ENCODE assay signal across 8 cellular contexts in the genomic region with DNA sequence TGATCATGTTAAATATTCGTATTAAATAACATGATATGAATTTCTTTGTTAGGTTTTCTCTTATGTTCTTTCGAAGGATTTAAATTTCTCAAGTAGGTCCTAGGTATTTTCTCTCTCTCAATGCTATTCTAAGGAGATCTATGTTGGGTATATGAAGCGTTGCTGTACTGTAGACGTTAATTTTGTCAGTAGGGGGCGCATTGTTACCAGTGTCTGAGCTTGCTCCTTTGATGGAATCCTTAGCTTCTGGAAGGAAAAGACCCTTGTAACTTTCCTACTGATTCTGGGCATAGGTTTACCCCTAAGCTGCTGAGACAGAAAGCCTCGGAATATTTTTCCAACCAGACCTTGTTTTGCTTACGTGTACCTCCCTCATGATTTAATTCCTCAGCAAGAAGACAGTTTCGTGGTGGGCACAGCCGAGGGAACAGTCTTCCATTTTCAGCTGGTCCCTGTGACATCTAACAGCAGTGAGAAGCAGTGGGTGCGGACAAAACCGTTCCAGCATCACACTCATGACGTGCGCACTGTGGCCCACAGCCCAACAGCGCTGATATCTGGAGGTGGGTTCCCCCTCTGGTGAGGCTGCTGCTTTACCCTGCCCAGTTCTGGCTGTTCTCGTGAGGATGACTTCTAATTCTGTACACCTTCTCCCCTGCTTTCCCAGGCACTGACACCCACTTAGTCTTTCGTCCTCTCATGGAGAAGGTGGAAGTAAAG. TPM values are rescaled to one million over a fixed set of nuclear protein-coding genes. Genes with fewer than 3 reads are reported as not detected.
A peak's percentile ranks its signal among the peaks of the same experiment; 100 is the strongest.
DNase-seq lines count a peak whose midpoint lies in the region; ATAC-seq and TF ChIP-seq lines count a peak whose summit lies in the region.

No MANE protein-coding gene starts in this region.

- peak overlapping the region; percentile 58 for H2AK9ac ChIP-seq in IMR-90 (replicated peaks; ENCODE audit: low read depth, low read length, poor library complexity)

- H2AFZ ChIP-seq in IMR-90 (replicated peaks; ENCODE audit: low read length, poor library complexity) (no peak overlapping the region), PC-9 (no peak overlapping the region)

- dilution Hi-C loops in IMR-90 (cut with HindIII; ENCODE audit: low sequenced_read_pairs, unreplicated experiment), result no loop called here

- no peaks in the 10 kb centered on the region for H3K27me3 ChIP-seq in IMR-90 (ENCODE audit: control insufficient read depth, insufficient read depth, low read length)
- H3K27me3 ChIP-seq in PC-9 (ENCODE audit: insufficient read depth, low read depth), result no peaks in the 10 kb centered on the region
- H3K27me3 ChIP-seq in cardiac muscle cell, result no peaks in the 10 kb centered on the region

- no peak overlapping the region for H3K23ac ChIP-seq in IMR-90 (ENCODE audit: low read depth, low read length)

- no peak overlapping the region for H4K5ac ChIP-seq in IMR-90 (ENCODE audit: low read depth, low read length)

- H3K9ac ChIP-seq in IMR-90 (ENCODE audit: low read depth, low read length), result no peak overlapping the region

- peaks cover 40% of the 10 kb centered on the region for H3K36me3 ChIP-seq in IMR-90 (ENCODE audit: control insufficient read depth, insufficient read depth, low read length)
- H3K36me3 ChIP-seq in PC-9 (ENCODE audit: low read depth), result peaks cover 35% of the 10 kb centered on the region
- peaks cover 51% of the 10 kb centered on the region for H3K36me3 ChIP-seq in cardiac muscle cell

- peaks cover 32% of the 10 kb centered on the region; the same call in 1 of the 2 replicates for H3F3A ChIP-seq in PC-9 (ENCODE audit: insufficient read depth, low read depth)

- no peaks in the 10 kb centered on the region for H3K9me2 ChIP-seq in PC-9 (ENCODE audit: insufficient read depth)

- BruUV-seq in IMR-90 (replicated peaks; lab: Mats Ljungman, UMichigan) (no TSS peak), PC-9 (replicated peaks; lab: Mats Ljungman, UMichigan) (no TSS peak)

- TF ChIP-seq RAD21 in IMR-90 (IDR thresholded peaks at IDR 0.05; ENCODE audit: low read length), result peak; percentile 88

- H2BK120ac ChIP-seq in IMR-90 (ENCODE audit: low read depth, low read length), result no peak overlapping the region

- WGBS in IMR-90 (ENCODE audit: extremely low coverage in 2 of 2, insufficient read length in 1 of 2), 2 experiments, result 85% methylated on average over 6 of the region's 16 CpGs; no CpG with 5 or more reads in 1 of the 2 experiments

- H2BK20ac ChIP-seq in IMR-90 (ENCODE audit: low read depth, low read length), result no peak overlapping the region

- H2AK5ac ChIP-seq in IMR-90 (ENCODE audit: low read depth, low read length), result 0 out of 2 replicates have a peak overlapping the region, but pooled peaks have one; percentile 12

- DNase-seq in DMS79 (lab: John Stamatoyannopoulos, UW) (peak; percentile 14), IMR-90 (peak; percentile 81), PC-9 (peak; percentile 34 to 53), cardiac muscle cell (ENCODE audit: low read depth in 1 of 2, low spot score in 1 of 2) (peak; percentile 88), pulmonary artery endothelial cell (ENCODE audit: low read depth, low spot score) (peak; percentile 52)

- peaks cover 10% of the 10 kb centered on the region in 2 experiments for H3K79me1 ChIP-seq in IMR-90 (ENCODE audit: low read depth in 1 of 2, low read length in 2 of 2)

- POLR2A ChIA-PET in IMR-90 (lab: Charles Lee; ENCODE audit: unreplicated experiment), result no interaction called here
- POLR2A ChIA-PET in PC-9 (lab: Charles Lee; ENCODE audit: unreplicated experiment), result interaction anchor here (0.6 to 0.7 kb wide), 4 partner anchors 41 to 844 kb away, joined by 3 read pairs; no protein-coding TSS in a partner anchor

- H3K4me3 ChIP-seq in IMR-90 (ENCODE audit: insufficient read depth, low read depth, low read length) (no peak overlapping the region), PC-9 (no peak overlapping the region), cardiac muscle cell (no peak overlapping the region)

- in situ Hi-C loops in IMR-90 (cut with MboI; ENCODE audit: low sequenced_read_pairs), result loop anchor here (5.0 kb wide), 1 partner anchor 137 kb away; no protein-coding TSS in a partner anchor

- H4K20me1 ChIP-seq in IMR-90 (ENCODE audit: insufficient read depth, low read length), result peaks cover 6% of the 10 kb centered on the region; the same call in 1 of the 2 replicates
- 0 out of 2 replicates have a peak, but pooled peaks cover 4% of the 10 kb centered on the region for H4K20me1 ChIP-seq in PC-9 (ENCODE audit: insufficient read depth)

- H3K27ac ChIP-seq in IMR-90 (ENCODE audit: insufficient read depth, low read length) (no peak overlapping the region), PC-9 (no peak overlapping the region), angular gyrus (ENCODE audit: low read depth, low read length) (peak overlapping the region; percentile 23), cardiac muscle cell (no peak overlapping the region)

- H3K14ac ChIP-seq in IMR-90 (replicated peaks; ENCODE audit: low read depth, low read length), result no peak overlapping the region

- CTCF ChIA-PET in IMR-90 (lab: Yijun Ruan, JAX), result interaction anchor here (0.6 to 2.6 kb wide), 10 partner anchors 8 to 140 kb away, joined by 3 to 17 read pairs (median 5); no protein-coding TSS in a partner anchor
- CTCF ChIA-PET in PC-9 (lab: Charles Lee), result interaction anchor here (0.5 to 1.3 kb wide), 7 partner anchors 18 to 548 kb away, joined by 3 read pairs; no protein-coding TSS in a partner anchor

- no peak overlapping the region for H4K8ac ChIP-seq in IMR-90 (ENCODE audit: low read depth in 2 of 2, low read length in 2 of 2)

- H3K18ac ChIP-seq in IMR-90 (ENCODE audit: low read depth, low read length), result no peak overlapping the region

- ATAC-seq in IMR-90 (ENCODE audit: low read depth), result peak; percentile 96
- ATAC-seq in HG03095 (IDR thresholded peaks at IDR 0.05; ENCODE audit: unreplicated experiment), result no peak
- no peak for ATAC-seq in GM21723 (IDR thresholded peaks at IDR 0.05; ENCODE audit: unreplicated experiment)

- peak; percentile 88 for TF ChIP-seq CTCF in IMR-90 (conservative IDR thresholded peaks at IDR 0.05; ENCODE audit: low read depth, low read length)
- peak; percentile 87 for TF ChIP-seq CTCF in PC-9 (conservative IDR thresholded peaks at IDR 0.05)
- peak; percentile 78 for TF ChIP-seq CTCF in cardiac muscle cell (IDR thresholded peaks at IDR 0.05; ENCODE audit: low read depth, low read length)

- H2BK5ac ChIP-seq in IMR-90 (ENCODE audit: low read depth, low read length, poor library complexity, severe bottlenecking), result peak overlapping the region; percentile 3

- no peak overlapping the region for H3K4ac ChIP-seq in IMR-90 (ENCODE audit: low read depth, low read length)

- no peaks in the 10 kb centered on the region for H3K79me2 ChIP-seq in PC-9 (ENCODE audit: low read depth)

- no peak for TF ChIP-seq POLR2A in IMR-90 (IDR thresholded peaks at IDR 0.05; ENCODE audit: low read depth, low read length)

- no peaks in the 10 kb centered on the region for H3K9me3 ChIP-seq in IMR-90 (ENCODE audit: control insufficient read depth, insufficient read depth, low read length)
- no peaks in the 10 kb centered on the region for H3K9me3 ChIP-seq in PC-9 (ENCODE audit: insufficient read depth, low read depth)
- H3K9me3 ChIP-seq in cardiac muscle cell (ENCODE audit: low read depth), result no peaks in the 10 kb centered on the region

- H3K9me1 ChIP-seq in IMR-90 (ENCODE audit: insufficient read depth, low read length), result no peaks in the 10 kb centered on the region

- no peak overlapping the region for H3K56ac ChIP-seq in IMR-90 (ENCODE audit: extremely low read depth, insufficient read depth, low read length)

- intact Hi-C loops in IMR-90 (cut with micrococcal nuclease) (loop anchor here (1.0 kb wide), 2 partner anchors 137 to 161 kb away; a partner anchor contains a TSS), PC-9 (cut with micrococcal nuclease; ENCODE audit: unreplicated experiment) (loop anchor here (1.0 kb wide), 1 partner anchor 137 kb away; no protein-coding TSS in a partner anchor)

- H3K4me2 ChIP-seq in IMR-90 (ENCODE audit: low read depth, low read length) (no peak overlapping the region), PC-9 (no peak overlapping the region)

- no peak overlapping the region for H4K91ac ChIP-seq in IMR-90 (ENCODE audit: insufficient read depth, low read depth, low read length)

- H3K4me1 ChIP-seq in IMR-90 (ENCODE audit: control insufficient read depth, insufficient read depth, low read length), result peaks cover 2% of the 10 kb centered on the region; the same call in 1 of the 2 replicates
- H3K4me1 ChIP-seq in PC-9 (replicated peaks; ENCODE audit: insufficient read depth), result no peaks in the 10 kb centered on the region
- H3K4me1 ChIP-seq in cardiac muscle cell (ENCODE audit: low read depth), result no peaks in the 10 kb centered on the region

- no peak overlapping the region for H2BK15ac ChIP-seq in IMR-90 (ENCODE audit: low read depth, low read length)

RNA-seq across cellular contexts. Expression of a gene that starts 17.9 kb away (rescaled TPM):
- total RNA-seq in IMR-90 (2012; rRNA removed) (30.0 and 32.1 TPM in 2 replicates), PC-9 (2021) (42.1 and 45.9 TPM in 2 replicates), cardiac muscle cell (10.0 and 14.5 TPM in 2 replicates), pulmonary artery endothelial cell (19.6 and 24.2 TPM in 2 replicates)
- polyA plus RNA-seq in IMR-90 (2012; rRNA removed) (60.3 and 61.8 TPM in 2 replicates), cardiac muscle cell (47.6 and 51.6 TPM in 2 replicates)
- 24.3 and 27.2 TPM in 2 replicates for polyA plus RNA-seq in IMR-90 (2012; cell fraction: cytosol; rRNA removed)
- polyA plus RNA-seq in IMR-90 (2012; cell fraction: nucleus; rRNA removed; ENCODE audit: low replicate concordance), result 43.2 and 50.8 TPM in 2 replicates

RNA-seq across cellular contexts. Expression of a gene that starts 17.9 kb away (rescaled TPM):
- 40.8 and 47.1 TPM in 2 replicates for total RNA-seq in IMR-90 (2012; rRNA removed)
- polyA plus RNA-seq in IMR-90 (2012; rRNA removed), result 95.6 and 122 TPM in 2 replicates
- 40.0 and 73.4 TPM in 2 replicates for polyA plus RNA-seq in IMR-90 (2012; cell fraction: cytosol; rRNA removed)
- polyA plus RNA-seq in IMR-90 (2012; cell fraction: nucleus; rRNA removed; ENCODE audit: low replicate concordance), result 40.8 and 52.9 TPM in 2 replicates
- 126 and 161 TPM in 2 replicates for total RNA-seq in PC-9 (2021)
- 74.8 and 94.6 TPM in 2 replicates for total RNA-seq in cardiac muscle cell
- 112 and 132 TPM in 2 replicates for polyA plus RNA-seq in cardiac muscle cell
- 66.1 and 83.3 TPM in 2 replicates for total RNA-seq in pulmonary artery endothelial cell

RNA-seq across cellular contexts. Expression of a gene that starts 36.7 kb away (rescaled TPM):
- total RNA-seq in IMR-90 (2012; rRNA removed) (47.5 and 58.0 TPM in 2 replicates), PC-9 (2021) (30.3 and 33.8 TPM in 2 replicates), cardiac muscle cell (17.1 and 35.7 TPM in 2 replicates), pulmonary artery endothelial cell (106 and 139 TPM in 2 replicates)
- polyA plus RNA-seq in IMR-90 (2012; rRNA removed) (23.5 and 24.8 TPM in 2 replicates), cardiac muscle cell (12.7 and 18.6 TPM in 2 replicates)
- polyA plus RNA-seq in IMR-90 (2012; cell fraction: cytosol; rRNA removed), result 7.3 and 30.5 TPM in 2 replicates
- 43.5 and 44.6 TPM in 2 replicates for polyA plus RNA-seq in IMR-90 (2012; cell fraction: nucleus; rRNA removed; ENCODE audit: low replicate concordance)

RNA-seq across cellular contexts. Expression of a gene that starts 44.9 kb away (rescaled TPM):
- total RNA-seq in IMR-90 (2012; rRNA removed) (0.28 and 0.36 TPM in 2 replicates), PC-9 (2021) (2.5 and 2.7 TPM in 2 replicates), cardiac muscle cell (0.03 and 0.46 TPM in 2 replicates), pulmonary artery endothelial cell (1.1 and 4.1 TPM in 2 replicates)
- polyA plus RNA-seq in IMR-90 (2012; rRNA removed) (0.73 and 0.97 TPM in 2 replicates), cardiac muscle cell (0.62 TPM in 1 of 2 replicates, not detected in the other)
- polyA plus RNA-seq in IMR-90 (2012; cell fraction: cytosol; rRNA removed), result 0.37 and 0.90 TPM in 2 replicates
- polyA plus RNA-seq in IMR-90 (2012; cell fraction: nucleus; rRNA removed; ENCODE audit: low replicate concordance), result 2.4 and 3.3 TPM in 2 replicates

Comparison
In these comparisons a context has a peak if more than half of its experiments do, and no peak if none do; other contexts are left out.
1. DNase-seq: peak in every context shown above with its lines; median percentile 88 in cardiac muscle cell; 81 in IMR-90; 52 in pulmonary artery endothelial cell; 44 in PC-9; 14 in DMS79.